18 cellular contexts compared by ENCODE assay signal in genomic region chr11:41459602-41460405, GRCh38. TPM values are rescaled to one million over a fixed set of nuclear protein-coding genes. Genes with fewer than 3 reads are reported as not detected.
A peak's percentile ranks its signal among the peaks of the same experiment; 100 is the strongest.
DNase-seq lines count a peak whose midpoint lies in the region; ATAC-seq, FAIRE-seq and TF ChIP-seq lines count a peak whose summit lies in the region.
"Had no signal": no experiment of that assay in that cellular context is flagged by ENCODE, and none has a peak within 500 bp of the region (broad histone marks: within the 10 kb centered on the region; RNA-seq: fewer than 3 reads in every experiment).

Gene LRRC4C, minus strand, starts transcription at chr11:41459652.

- FAIRE-seq in H54 (lab: Jason Lieb, UNC), result no peak
- FAIRE-seq: pancreas had no signal

- H2AFZ ChIP-seq in hepatocyte, result no peak within 1 kb of the TSS
- no peak within 1 kb of the TSS for H2AFZ ChIP-seq in trophoblast cell (ENCODE audit: insufficient read depth, low read length, poor library complexity)

- ATAC-seq in HG02938 (IDR thresholded peaks at IDR 0.05; ENCODE audit: unreplicated experiment) (no peak), HG02840 (IDR thresholded peaks at IDR 0.05; ENCODE audit: low FRiP score, unreplicated experiment) (no peak)

- H2AK5ac ChIP-seq in trophoblast cell (ENCODE audit: low read length), result no peak within 1 kb of the TSS

- no peak within 1 kb of the TSS for H2BK120ac ChIP-seq in trophoblast cell (ENCODE audit: insufficient read depth, low read length, poor library complexity)

- no peaks in the 10 kb centered on the region for H3K79me2 ChIP-seq in hepatocyte
- no peaks in the 10 kb centered on the region for H3K79me2 ChIP-seq in trophoblast cell (ENCODE audit: control insufficient read depth, insufficient read depth, low read length, poor library complexity)

- peak within 1 kb of the TSS; percentile 6; the same call in 1 of the 2 replicates for H3K4me3 ChIP-seq in H7 (ENCODE audit: insufficient read depth, low read depth, low read length)
- no peak within 1 kb of the TSS for H3K4me3 ChIP-seq in hepatocyte
- H3K4me3 ChIP-seq in trophoblast cell (ENCODE audit: low read depth, low read length), result no peak within 1 kb of the TSS
- H3K4me3 ChIP-seq: BLaER1 treated with 17β-estradiol and CSF1 and Interleukin-3, amounts not matched to agents 10 nM and 100 nM; pancreas; suprapubic skin had no signal

- H3K27ac ChIP-seq in VCaP (peak within 1 kb of the TSS; percentile 70), hepatocyte (no peak within 1 kb of the TSS), trophoblast cell (ENCODE audit: low read depth, low read length) (no peak within 1 kb of the TSS)
- H3K27ac ChIP-seq: adrenal gland; BLaER1 treated with 17β-estradiol and CSF1 and Interleukin-3, amounts not matched to agents 10 nM and 100 nM; HL-60; pancreas; suprapubic skin had no signal

- H3K4ac ChIP-seq in trophoblast cell (ENCODE audit: low read depth, low read length), result no peak within 1 kb of the TSS

- no peak within 1 kb of the TSS for H4K8ac ChIP-seq in trophoblast cell (ENCODE audit: low read depth, low read length)

- no peak within 1 kb of the TSS for H2BK12ac ChIP-seq in trophoblast cell (ENCODE audit: low read length)

- TF ChIP-seq CTCF in VCaP (conservative IDR thresholded peaks at IDR 0.05) (no peak), hepatocyte (IDR thresholded peaks at IDR 0.05; ENCODE audit: poor library complexity) (no peak)

- no peak within 1 kb of the TSS for H3K14ac ChIP-seq in trophoblast cell (ENCODE audit: low read length)

- no peaks in the 10 kb centered on the region for H3K36me3 ChIP-seq in H7 (replicated peaks; ENCODE audit: control insufficient read depth, insufficient read depth, low read length)
- no peaks in the 10 kb centered on the region for H3K36me3 ChIP-seq in hepatocyte (replicated peaks; ENCODE audit: insufficient read depth, low read depth)
- H3K36me3 ChIP-seq in trophoblast cell (ENCODE audit: control insufficient read depth in 1 of 2, insufficient read depth in 2 of 2, low read length in 2 of 2), result no peaks in the 10 kb centered on the region
- H3K36me3 ChIP-seq: adrenal gland; BLaER1 treated with 17β-estradiol and CSF1 and Interleukin-3, amounts not matched to agents 10 nM and 100 nM; pancreas; suprapubic skin had no signal

- H2BK5ac ChIP-seq in trophoblast cell (ENCODE audit: low read depth, low read length, poor library complexity), result no peak within 1 kb of the TSS

- no peak for TF ChIP-seq POLR2A in H54 (IDR thresholded peaks at IDR 0.05; ENCODE audit: low read depth, low read length)

- H3K9me3 ChIP-seq in hepatocyte (ENCODE audit: low read depth), result no peaks in the 10 kb centered on the region
- H3K9me3 ChIP-seq in trophoblast cell (ENCODE audit: insufficient read depth, low read depth, low read length), result no peaks in the 10 kb centered on the region
- H3K9me3 ChIP-seq: adrenal gland; BLaER1 treated with 17β-estradiol and CSF1 and Interleukin-3, amounts not matched to agents 10 nM and 100 nM; pancreas; suprapubic skin had no signal

- H3K27me3 ChIP-seq in H7 (ENCODE audit: control insufficient read depth, insufficient read depth, low read length) (no peaks in the 10 kb centered on the region), hepatocyte (peaks cover 5% of the 10 kb centered on the region), trophoblast cell (ENCODE audit: insufficient read depth, low read length) (no peaks in the 10 kb centered on the region)
- H3K27me3 ChIP-seq: adrenal gland had no signal

- H3K4me2 ChIP-seq in hepatocyte (peak within 1 kb of the TSS; percentile 27), trophoblast cell (ENCODE audit: low read length) (peak within 1 kb of the TSS; percentile 13)
- H3K4me2 ChIP-seq: BLaER1 treated with 17β-estradiol and CSF1 and Interleukin-3, amounts not matched to agents 10 nM and 100 nM had no signal

- H3K18ac ChIP-seq in trophoblast cell (ENCODE audit: low read length), result no peak within 1 kb of the TSS

- no peak within 1 kb of the TSS for H4K12ac ChIP-seq in trophoblast cell (ENCODE audit: low read depth, low read length)

- no peak within 1 kb of the TSS for H3K9ac ChIP-seq in trophoblast cell (ENCODE audit: low read length)
- H3K9ac ChIP-seq: BLaER1 treated with 17β-estradiol and CSF1 and Interleukin-3, amounts not matched to agents 10 nM and 100 nM had no signal

- no peaks in the 10 kb centered on the region for H3K4me1 ChIP-seq in hepatocyte (ENCODE audit: insufficient read depth)
- no peaks in the 10 kb centered on the region for H3K4me1 ChIP-seq in trophoblast cell (ENCODE audit: control insufficient read depth in 1 of 2, insufficient read depth in 2 of 2, low read length in 2 of 2)
- H3K4me1 ChIP-seq: adrenal gland; BLaER1 treated with 17β-estradiol and CSF1 and Interleukin-3, amounts not matched to agents 10 nM and 100 nM; pancreas had no signal

- no peak for DNase-seq in H7
- DNase-seq in hepatocyte (ENCODE audit: low spot score), result no peak
- DNase-seq in trophoblast cell, result no peak
- no peak for DNase-seq in H54 (ENCODE audit: insufficient read length, low spot score)
- DNase-seq in NCI-H2171 (lab: John Stamatoyannopoulos, UW), result no peak
- DNase-seq: DMS79 treated with DMSO at 0.1 percent for 48 hours; NCI-H1694; NCI-H526; pancreas; stimulated activated CD4-positive, alpha-beta T cell treated with anti-CD3 and anti-CD28 coated beads, Interleukin-15, amount 100 ng/mL, for 24 hours had no signal

- no peak within 1 kb of the TSS for H3K23ac ChIP-seq in trophoblast cell (ENCODE audit: low read length)

- no peak within 1 kb of the TSS for H4K91ac ChIP-seq in trophoblast cell (ENCODE audit: low read depth, low read length)

- no peaks in the 10 kb centered on the region for H4K20me1 ChIP-seq in hepatocyte (ENCODE audit: insufficient read depth, poor library complexity, severe bottlenecking)
- H4K20me1 ChIP-seq: BLaER1 treated with 17β-estradiol and CSF1 and Interleukin-3, amounts not matched to agents 10 nM and 100 nM had no signal

- H3K9me2 ChIP-seq in hepatocyte (replicated peaks; ENCODE audit: insufficient read depth), result no peaks in the 10 kb centered on the region

- 69% methylated on average over 19 of the region's 19 CpGs for WGBS in hepatocyte (ENCODE audit: low lambda C conversion rate, missing lambda C conversion rate)
- WGBS in trophoblast cell (ENCODE audit: extremely low coverage, insufficient coverage, insufficient read length), result no CpG with 5 or more reads among the region's 19 CpGs

- no peaks in the 10 kb centered on the region for H3K79me1 ChIP-seq in trophoblast cell (ENCODE audit: low read length)

RNA-seq across cellular contexts. Expression of gene LRRC4C, which starts in this region (rescaled TPM):
- 0.66 TPM in 1 of 2 replicates, not detected in the other for total RNA-seq in H7 (2014; rRNA removed; shearing (Covaris generic))
- 2.4 and 3.1 TPM in 2 replicates for total RNA-seq in hepatocyte
- polyA plus RNA-seq in hepatocyte, result 1.1 and 2.0 TPM in 2 replicates
- 2.2 and 2.4 TPM in 2 replicates for polyA plus RNA-seq in trophoblast cell (2013)
- total RNA-seq: activated T-helper 1 cell treated with anti-CD3 and anti-CD28 coated beads, Interleukin-12 subunit alpha, Interleukin-12 subunit beta, Interleukin-2, Interleukin-4 antibody, amounts not matched to agents 30 ng/mL and 10 ng/mL and 1 ng/mL, durations not matched to agents 14 hours and 24 hours and 36 hours had no signal
